ENCODE assay signal across 22 cellular contexts in genomic region chr7:45106820-45107219, GRCh38. TPM values are rescaled to one million over a fixed set of nuclear protein-coding genes. Genes with fewer than 3 reads are reported as not detected.
DNase-seq lines count a peak whose midpoint lies in the region; ATAC-seq and TF ChIP-seq lines count a peak whose summit lies in the region.
"Had no signal": no experiment of that assay in that cellular context is flagged by ENCODE, and none has a peak within 500 bp of the region (broad histone marks: within the 10 kb centered on the region; RNA-seq: fewer than 3 reads in every experiment).

No MANE protein-coding gene starts in this region.

- H4K20me1 ChIP-seq in BLaER1, result peaks cover 87% of the 10 kb centered on the region

- peaks cover 28% of the 10 kb centered on the region for H3K4me1 Mint-ChIP-seq in activated CD4-positive, alpha-beta T cell treated with anti-CD3 and anti-CD28 coated beads, Interleukin-2, amount 10 ng/mL, durations not matched to agents 24 days and 14 days
- peaks cover 23% of the 10 kb centered on the region for H3K4me1 Mint-ChIP-seq in T-helper 17 cell

- H3K4me3 Mint-ChIP-seq in activated CD4-positive, alpha-beta T cell treated with anti-CD3 and anti-CD28 coated beads, Interleukin-2, amount 10 ng/mL, durations not matched to agents 24 days and 14 days, result peak overlapping the region; percentile 72
- H3K4me3 Mint-ChIP-seq in T-helper 17 cell, result no peak overlapping the region
- H3K4me3 Mint-ChIP-seq: H9, IgD-negative memory B cell had no signal

- no peaks in the 10 kb centered on the region for H3K9me3 Mint-ChIP-seq in activated CD4-positive, alpha-beta T cell treated with anti-CD3 and anti-CD28 coated beads, Interleukin-2, amount 10 ng/mL, durations not matched to agents 24 days and 14 days
- H3K9me3 Mint-ChIP-seq: CD4-positive, CD25-positive, alpha-beta regulatory T cell; IgD-negative memory B cell had no signal

- H3K27ac ChIP-seq in BLaER1 (no peak overlapping the region), lower lobe of right lung (no peak overlapping the region)
- H3K27ac ChIP-seq: RWPE1 had no signal

- ATAC-seq in T-helper 17 cell, result no peak
- no peak for ATAC-seq in lower lobe of right lung
- no peak for ATAC-seq in GM21619 (IDR thresholded peaks at IDR 0.05; ENCODE audit: unreplicated experiment)
- ATAC-seq in HG03045 (IDR thresholded peaks at IDR 0.05; ENCODE audit: unreplicated experiment), result no peak
- ATAC-seq: PC-3 had no signal

- intact Hi-C loops in activated CD4-positive, alpha-beta T cell treated with anti-CD3 and anti-CD28 coated beads, Interleukin-2, amount 10 ng/mL, durations not matched to agents 24 days and 14 days (cut with micrococcal nuclease), result no loop called here
- intact Hi-C loops in lower lobe of right lung (cut with DNase I), result no loop called here

- no peak overlapping the region for H3K27ac Mint-ChIP-seq in activated CD4-positive, alpha-beta T cell treated with anti-CD3 and anti-CD28 coated beads, Interleukin-2, amount 10 ng/mL, durations not matched to agents 24 days and 14 days
- peak overlapping the region; percentile 49 for H3K27ac Mint-ChIP-seq in T-helper 17 cell
- H3K27ac Mint-ChIP-seq: H9 had no signal

- H3K27me3 ChIP-seq in BLaER1 (no peaks in the 10 kb centered on the region), lower lobe of right lung (ENCODE audit: low read depth) (no peaks in the 10 kb centered on the region)
- H3K27me3 ChIP-seq: MG63 had no signal

- no peaks in the 10 kb centered on the region for H3K9me3 ChIP-seq in BLaER1
- no peaks in the 10 kb centered on the region for H3K9me3 ChIP-seq in T-helper 17 cell (ENCODE audit: control insufficient read depth, low read length, poor library complexity, severe bottlenecking)
- no peaks in the 10 kb centered on the region for H3K9me3 ChIP-seq in lower lobe of right lung
- H3K9me3 ChIP-seq: MG63 had no signal

- no peak overlapping the region for H3K4me2 ChIP-seq in BLaER1

- H3K36me3 Mint-ChIP-seq in activated CD4-positive, alpha-beta T cell treated with anti-CD3 and anti-CD28 coated beads, Interleukin-2, amount 10 ng/mL, durations not matched to agents 24 days and 14 days (ENCODE audit: low read depth), result peaks cover 73% of the 10 kb centered on the region
- peaks cover 3% of the 10 kb centered on the region for H3K36me3 Mint-ChIP-seq in T-helper 17 cell (ENCODE audit: low read depth)

- peaks cover 2% of the 10 kb centered on the region for H3K27me3 Mint-ChIP-seq in activated CD4-positive, alpha-beta T cell treated with anti-CD3 and anti-CD28 coated beads, Interleukin-2, amount 10 ng/mL, durations not matched to agents 24 days and 14 days
- H3K27me3 Mint-ChIP-seq in T-helper 17 cell, result no peaks in the 10 kb centered on the region
- H3K27me3 Mint-ChIP-seq: IgD-negative memory B cell had no signal

- TF ChIP-seq CTCF in lower lobe of right lung (IDR thresholded peaks at IDR 0.05), result no peak

- H3K4me1 ChIP-seq in BLaER1, result peaks cover 38% of the 10 kb centered on the region
- H3K4me1 ChIP-seq in lower lobe of right lung, result peaks cover 39% of the 10 kb centered on the region

- peaks cover 76% of the 10 kb centered on the region for H3K36me3 ChIP-seq in BLaER1
- peaks cover 76% of the 10 kb centered on the region for H3K36me3 ChIP-seq in lower lobe of right lung

- DNase-seq in activated CD4-positive, alpha-beta T cell treated with anti-CD3 and anti-CD28 coated beads, Interleukin-2, amount 10 ng/mL, durations not matched to agents 24 days and 14 days, result no peak
- DNase-seq in activated CD4-positive, alpha-beta T cell treated with anti-CD3 and anti-CD28 coated beads for 4 hours, result no peak
- DNase-seq in T-helper 17 cell (no peak), lower lobe of right lung (peak; percentile 15), DMS53 treated with DMSO at 0.1 percent for 48 hours (lab: John Stamatoyannopoulos, UW; ENCODE audit: unreplicated experiment) (no peak)
- DNase-seq: 8988T; CD4-positive, CD25-positive, alpha-beta regulatory T cell; H9; Karpas-422; MG63; NCI-H1048; NCI-H1436; NCI-H1930; NCI-H226; NCI-H524; NCI-H82; PC-3 had no signal

- peak overlapping the region; percentile 38; the same call in 1 of the 2 replicates for H3K9ac ChIP-seq in BLaER1

- H3K4me3 ChIP-seq in BLaER1, result no peak overlapping the region
- H3K4me3 ChIP-seq in lower lobe of right lung, result no peak overlapping the region
- H3K4me3 ChIP-seq: MG63 had no signal

RNA-seq across cellular contexts. Expression of gene TBRG4, which starts 4.7 kb away (rescaled TPM):
- 192 and 198 TPM in 2 replicates for total RNA-seq in activated CD4-positive, alpha-beta T cell treated with anti-CD3 and anti-CD28 coated beads, Interleukin-2, amount 10 ng/mL, durations not matched to agents 24 days and 14 days
- total RNA-seq in T-helper 17 cell, result 10 to 100 TPM; 63.6 to 85.1 TPM
- 54.3 TPM for total RNA-seq in lower lobe of right lung

RNA-seq across cellular contexts. Expression of gene NACAD, which starts 18.1 kb away (rescaled TPM):
- total RNA-seq in activated CD4-positive, alpha-beta T cell treated with anti-CD3 and anti-CD28 coated beads, Interleukin-2, amount 10 ng/mL, durations not matched to agents 24 days and 14 days, result 0.09 and 0.31 TPM in 2 replicates
- under 1 TPM; 0.15 to 0.47 TPM for total RNA-seq in T-helper 17 cell
- 2.5 TPM for total RNA-seq in lower lobe of right lung

RNA-seq across cellular contexts. Expression of gene RAMP3, which starts 50.8 kb away (rescaled TPM):
- not detected in 2 replicates for total RNA-seq in activated CD4-positive, alpha-beta T cell treated with anti-CD3 and anti-CD28 coated beads, Interleukin-2, amount 10 ng/mL, durations not matched to agents 24 days and 14 days
- total RNA-seq in T-helper 17 cell (under 1 TPM; 0.65 to 0.76 TPM), lower lobe of right lung (183 TPM)
- total RNA-seq: CD4-positive, CD25-positive, alpha-beta regulatory T cell; PC-3 had no signal

Comparison
In these comparisons a context has a peak if more than half of its experiments do, and no peak if none do; other contexts are left out.
1. RNA of gene RAMP3, which starts 50.8 kb away (total RNA-seq): 183 TPM in lower lobe of right lung (single experiment); 0.65 to 0.76 TPM in T-helper 17 cell and not detected in activated CD4-positive, alpha-beta T cell treated with anti-CD3 and anti-CD28 coated beads, Interleukin-2, amount 10 ng/mL, durations not matched to agents 24 days and 14 days; every median in the first group is over 100 times any median in the second.